In the genomic region with DNA sequence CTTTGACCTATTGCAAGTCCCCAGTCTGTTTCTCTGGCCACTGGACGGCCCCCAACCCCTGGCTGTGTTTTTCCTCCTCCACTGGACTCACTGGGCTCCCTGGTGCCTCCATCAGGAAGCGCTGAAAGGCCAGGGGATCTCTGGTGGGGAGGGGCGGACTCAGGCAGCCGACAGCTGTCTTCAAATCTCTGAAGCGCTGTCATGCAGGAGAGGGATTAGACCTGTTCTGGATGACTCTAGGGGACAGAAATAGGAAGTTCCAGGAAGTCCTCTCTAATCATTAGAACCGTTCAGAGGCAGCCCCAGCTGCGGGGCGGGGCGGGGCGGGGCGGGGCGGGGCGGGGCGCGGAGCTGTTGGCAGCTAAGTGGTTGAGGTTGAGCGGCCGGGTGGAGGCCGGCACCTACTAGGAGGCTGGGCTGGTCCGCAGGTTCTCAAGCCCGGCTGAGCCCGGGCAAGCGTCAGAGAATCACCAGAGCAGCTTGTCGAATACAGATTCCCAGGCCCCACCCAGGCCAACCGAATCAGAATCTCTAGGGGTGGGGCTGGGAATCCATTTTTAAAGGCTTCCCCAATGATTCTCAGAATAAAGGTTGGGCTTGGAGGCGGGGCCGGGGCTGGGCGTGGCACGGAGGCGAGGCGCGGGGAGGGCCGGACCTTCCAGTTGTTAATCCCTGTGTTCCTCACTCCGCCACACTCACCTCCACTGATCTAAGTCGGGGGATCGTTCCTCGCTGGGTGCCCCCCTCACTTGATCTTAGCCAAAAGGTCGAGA, we compare ENCODE assay signal across 8 cellular contexts. TPM values are rescaled to one million over a fixed set of nuclear protein-coding genes. Genes with fewer than 3 reads are reported as not detected.
DNase-seq lines count a peak whose midpoint lies in the region; ATAC-seq and TF ChIP-seq lines count a peak whose summit lies in the region.

No MANE protein-coding gene starts in this region.

- intact Hi-C loops in heart right ventricle (cut with DNase I) = loop anchor here in 7 of 10 donors (1.0 to 5.0 kb wide), 5 partner anchors 32 to 133 kb away; no protein-coding TSS in a partner anchor

- H3K9me3 ChIP-seq in RWPE2 (ENCODE audit: severe bottlenecking) (no peaks in the 10 kb centered on the region), heart right ventricle (no peaks in the 10 kb centered on the region)

- DNase-seq in DMS 273 (lab: John Stamatoyannopoulos, UW; ENCODE audit: unreplicated experiment) (peak; percentile 85), RWPE2 (ENCODE audit: low spot score) (peak; percentile 82), heart right ventricle (peak; percentile 81 to 84), globus pallidus (ENCODE audit: low spot score) (no peak)
- DNase-seq in Jurkat, Clone E6-1 (ENCODE audit: low read depth, low spot score) = peak; percentile 35
- peak; percentile 53 for DNase-seq in activated naive CD4-positive, alpha-beta T cell treated with anti-CD3 and anti-CD28 coated beads, Interleukin-2, amount 50 U/mL, for 16 hours

- no peak overlapping the region for H3K9ac ChIP-seq in rectal smooth muscle tissue (ENCODE audit: low read length)

- H3K27me3 ChIP-seq in RWPE2 (ENCODE audit: insufficient read depth, poor library complexity, severe bottlenecking) = no peaks in the 10 kb centered on the region
- peaks cover 0 to 6% (median 0%) of the 10 kb centered on the region in 7 donors for H3K27me3 ChIP-seq in heart right ventricle
- H3K27me3 ChIP-seq in rectal smooth muscle tissue (ENCODE audit: control insufficient read depth, insufficient read depth, low read length) = no peaks in the 10 kb centered on the region

- peak overlapping the region; percentile 49 for H3K4me3 ChIP-seq in Jurkat, Clone E6-1 (ENCODE audit: low read length)
- H3K4me3 ChIP-seq in RWPE2 (ENCODE audit: severe bottlenecking) (peak overlapping the region; percentile 7), heart right ventricle (peak overlapping the region; percentile 13 to 57 (median 41)), rectal smooth muscle tissue (ENCODE audit: low read length) (peak overlapping the region; percentile 58)

- H3K4me1 ChIP-seq in RWPE2 (ENCODE audit: insufficient read depth, poor library complexity, severe bottlenecking) (peaks cover 27% of the 10 kb centered on the region), heart right ventricle (peaks cover 9 to 38% (median 27%) of the 10 kb centered on the region in 9 donors), rectal smooth muscle tissue (ENCODE audit: control insufficient read depth, insufficient read depth, low read length) (peaks cover 8% of the 10 kb centered on the region)

- ATAC-seq in GM21526 (IDR thresholded peaks at IDR 0.05; ENCODE audit: low FRiP score, unreplicated experiment) = peak; percentile 49
- ATAC-seq in RWPE2 (ENCODE audit: low read depth) = peak; percentile 58
- peak; percentile 61 to 81 (median 69) for ATAC-seq in heart right ventricle

- TF ChIP-seq CTCF in RWPE2 (IDR thresholded peaks at IDR 0.05; ENCODE audit: poor library complexity, severe bottlenecking) (no peak), heart right ventricle (IDR thresholded peaks at IDR 0.05) (peak in 3 of 9 donors; percentile 19 to 34 (median 31))

- H3K36me3 ChIP-seq in RWPE2 (ENCODE audit: low read depth) (peaks cover 5% of the 10 kb centered on the region), heart right ventricle (peaks cover 0 to 27% (median 15%) of the 10 kb centered on the region in 9 donors), rectal smooth muscle tissue (ENCODE audit: control insufficient read depth, insufficient read depth, low read length) (peaks cover 20% of the 10 kb centered on the region)

- peak overlapping the region; percentile 34 for H3K27ac ChIP-seq in RWPE2 (ENCODE audit: poor library complexity, severe bottlenecking)
- H3K27ac ChIP-seq in heart right ventricle = peak overlapping the region; percentile 4 to 81 (median 73)
- peak overlapping the region; percentile 76 for H3K27ac ChIP-seq in rectal smooth muscle tissue (ENCODE audit: low read depth, low read length)

- 3 to 5% methylated on average over 35 to 37 of the region's 37 CpGs for WGBS in heart right ventricle, 2 donors

RNA-seq across cellular contexts. Expression of gene PHLDA3, which starts 11.4 kb away (rescaled TPM):
- polyA plus RNA-seq in Jurkat, Clone E6-1 (2012; ENCODE audit: insufficient read depth, insufficient read length) = 12.4 TPM
- 10 to 100 TPM; 14.4 to 40.0 (median 23.6) TPM for total RNA-seq in heart right ventricle
- polyA plus RNA-seq in heart right ventricle = 10 to 100 TPM; 20.8 to 35.6 TPM

RNA-seq across cellular contexts. Expression of gene CSRP1, which starts 26.5 kb away (rescaled TPM):
- polyA plus RNA-seq in Jurkat, Clone E6-1 (2012; ENCODE audit: insufficient read depth, insufficient read length) = 44.8 TPM
- total RNA-seq in heart right ventricle = 100 to 1,000 TPM in 1 of 10 donors, 10 to 100 TPM in 9; 48.1 to 103 (median 58.9) TPM
- polyA plus RNA-seq in heart right ventricle = 100 to 1,000 TPM in 1 of 2 donors, 10 to 100 TPM in 1; 74.5 to 104 TPM

RNA-seq across cellular contexts. Expression of gene NAV1, which starts 58.5 kb away (rescaled TPM):
- polyA plus RNA-seq in Jurkat, Clone E6-1 (2012; ENCODE audit: insufficient read depth, insufficient read length) = 2.8 TPM
- 100 to 1,000 TPM in 3 of 10 donors, 10 to 100 TPM in 7; 29.5 to 111 (median 89.0) TPM for total RNA-seq in heart right ventricle
- 10 to 100 TPM; 13.7 to 61.5 TPM for polyA plus RNA-seq in heart right ventricle

RNA-seq across cellular contexts. Expression of gene TNNI1, which starts 58.9 kb away (rescaled TPM):
- polyA plus RNA-seq in Jurkat, Clone E6-1 (2012; ENCODE audit: insufficient read depth, insufficient read length) = not detected
- total RNA-seq in heart right ventricle = 100 to 1,000 TPM in 1 of 10 donors, 10 to 100 TPM in 7, 1 to 10 TPM in 2; 1.2 to 166 (median 26.1) TPM
- polyA plus RNA-seq in heart right ventricle = 10 to 100 TPM; 20.8 to 48.0 TPM

Comparison
In these comparisons a context has a peak if more than half of its experiments do, and no peak if none do; other contexts are left out.
1. H3K4me3 ChIP-seq: peak in every context shown above with its lines; median percentile 58 in rectal smooth muscle tissue; 49 in Jurkat, Clone E6-1; 41 in heart right ventricle; 7 in RWPE2.